7 cellular contexts compared by ENCODE assay signal in genomic region chr17:17922198-17922901, GRCh38. TPM values are rescaled to one million over a fixed set of nuclear protein-coding genes. Genes with fewer than 3 reads are reported as not detected.
A peak's percentile ranks its signal among the peaks of the same experiment; 100 is the strongest.
DNase-seq lines count a peak whose midpoint lies in the region; TF ChIP-seq lines count a peak whose summit lies in the region.

No MANE protein-coding gene starts in this region.

- TF ChIP-seq CTCF in brain microvascular endothelial cell (IDR thresholded peaks at IDR 0.05; ENCODE audit: low read depth, low read length, missing control alignments) (peak; percentile 9), liver (IDR thresholded peaks at IDR 0.05; ENCODE audit: low read depth, low read length, missing input control) (no peak), transverse colon (IDR thresholded peaks at IDR 0.05) (no peak)

- H3K9me3 ChIP-seq in liver (ENCODE audit: control insufficient read depth in 4 of 4, low read length in 3 of 4) (no peaks in the 10 kb centered on the region), transverse colon (no peaks in the 10 kb centered on the region)

- H3K4me1 ChIP-seq in liver (ENCODE audit: control insufficient read depth in 4 of 4, insufficient read depth in 4 of 4, low read length in 3 of 4) (peaks cover 4 to 37% (median 28%) of the 10 kb centered on the region in 4 donors), transverse colon (peaks cover 21 to 50% (median 42%) of the 10 kb centered on the region in 4 donors)

- in situ Hi-C loops in brain microvascular endothelial cell (cut with HindIII; ENCODE audit: low pct_ligation_motif_present, low sequenced_read_pairs) (no loop called here), transverse colon (cut with MboI; ENCODE audit: low pct_ligation_motif_present in 1 of 4, low pct_unique_long_range_greater_than_20kb in 1 of 4, low sequenced_read_pairs in 3 of 4) (no loop called here)

- DNase-seq in NCI-H2227 treated with DMSO at 0.1 percent for 48 hours (lab: John Stamatoyannopoulos, UW) = peak; percentile 25
- peak; percentile 22 for DNase-seq in brain microvascular endothelial cell
- DNase-seq in transverse colon = no peak
- no peak for DNase-seq in SKM-1 (lab: John Stamatoyannopoulos, UW; ENCODE audit: unreplicated experiment)
- no peak for DNase-seq in T-helper 1 cell
- DNase-seq in ecto neural progenitor cell (ENCODE audit: low spot score) = no peak

- H3K4me3 ChIP-seq in brain microvascular endothelial cell (ENCODE audit: low read depth, low read length) (no peak overlapping the region), liver (ENCODE audit: low read depth in 1 of 3, low read length in 3 of 3) (no peak overlapping the region), transverse colon (no peak overlapping the region)

- no peaks in the 10 kb centered on the region for H3K36me3 ChIP-seq in brain microvascular endothelial cell (replicated peaks)
- H3K36me3 ChIP-seq in liver (ENCODE audit: control insufficient read depth in 4 of 4, insufficient read depth in 3 of 4, low read depth in 1 of 4, low read length in 3 of 4) = no peaks in the 10 kb centered on the region
- no peaks in the 10 kb centered on the region for H3K36me3 ChIP-seq in transverse colon

- no peak for TF ChIP-seq POLR2A in transverse colon (IDR thresholded peaks at IDR 0.05)

- H3K27me3 ChIP-seq in brain microvascular endothelial cell (replicated peaks) (no peaks in the 10 kb centered on the region), liver (ENCODE audit: control insufficient read depth in 4 of 4, insufficient read depth in 4 of 4, low read length in 3 of 4) (no peaks in the 10 kb centered on the region), transverse colon (no peaks in the 10 kb centered on the region)

- intact Hi-C loops in transverse colon (cut with DNase I; ENCODE audit: low total_unique reads) = loop anchor here (10.0 kb wide), 1 partner anchor 108 kb away; no protein-coding TSS in a partner anchor

- H3K27ac ChIP-seq in brain microvascular endothelial cell = peak overlapping the region; percentile 77
- H3K27ac ChIP-seq in liver (ENCODE audit: low read depth in 1 of 2, low read length in 2 of 2) = peak overlapping the region in 1 of 2 donors; percentile 19
- H3K27ac ChIP-seq in transverse colon = peak overlapping the region; percentile 76 to 84 (median 82)

- 73% methylated on average over 9 of the region's 9 CpGs for WGBS in liver
- 23 to 47% methylated on average over 7 to 9 of the region's 9 CpGs for WGBS in transverse colon (ENCODE audit: low coverage in 1 of 2), 2 donors

- TF ChIP-seq RAD21 in liver (IDR thresholded peaks at IDR 0.05) = no peak

- TF ChIP-seq EP300 in transverse colon (IDR thresholded peaks at IDR 0.05; ENCODE audit: low read depth) = no peak

- H3K9ac ChIP-seq in liver (ENCODE audit: low read depth in 1 of 2, low read length in 2 of 2) = no peak overlapping the region

TF ChIP-seq in liver, 16 proteins besides CTCF, POLR2A, EP300 and RAD21:
- TF ChIP-seq NR2F2 (IDR thresholded peaks at IDR 0.05) = peak; percentile 25
- TF ChIP-seq HNF4G (IDR thresholded peaks at IDR 0.05) = no peak
TF ChIP-seq in liver: peak in this region for 1.

RNA-seq across cellular contexts. Expression of gene TOM1L2, which starts 49.9 kb away (rescaled TPM):
- total RNA-seq in liver (10 to 100 TPM in 1 of 2 donors, 1 to 10 TPM in 1; 5.0 to 24.0 TPM), transverse colon (100 to 1,000 TPM in 2 of 4 donors, 10 to 100 TPM in 2; 65.9 to 178 (median 97.7) TPM)
- polyA plus RNA-seq in liver = 10 to 100 TPM in 1 of 2 donors, 1 to 10 TPM in 1; 8.4 to 10.3 TPM

RNA-seq across cellular contexts. Expression of gene DRC3, which starts 50.3 kb away (rescaled TPM):
- total RNA-seq in liver (1 to 10 TPM in 1 of 2 donors, under 1 TPM in 1; 0.61 to 1.5 TPM), transverse colon (1 to 10 TPM in 1 of 4 donors, under 1 TPM in 2, not detected in 1; 0.64 to 1.8 (median 0.82) TPM)
- polyA plus RNA-seq in liver = 1 to 10 TPM in 1 of 2 donors, under 1 TPM in 1; 0.72 to 1.5 TPM

Comparison
In these comparisons a context has a peak if more than half of its experiments do, and no peak if none do; other contexts are left out.
1. DNase-seq: peak in NCI-H2227 treated with DMSO at 0.1 percent for 48 hours (single experiment) and brain microvascular endothelial cell (single experiment); none in transverse colon (single experiment), SKM-1 (single experiment), T-helper 1 cell (0 of 5) and ecto neural progenitor cell (single experiment).